ENCODE assay signal across 9 cellular contexts in the genomic region with DNA sequence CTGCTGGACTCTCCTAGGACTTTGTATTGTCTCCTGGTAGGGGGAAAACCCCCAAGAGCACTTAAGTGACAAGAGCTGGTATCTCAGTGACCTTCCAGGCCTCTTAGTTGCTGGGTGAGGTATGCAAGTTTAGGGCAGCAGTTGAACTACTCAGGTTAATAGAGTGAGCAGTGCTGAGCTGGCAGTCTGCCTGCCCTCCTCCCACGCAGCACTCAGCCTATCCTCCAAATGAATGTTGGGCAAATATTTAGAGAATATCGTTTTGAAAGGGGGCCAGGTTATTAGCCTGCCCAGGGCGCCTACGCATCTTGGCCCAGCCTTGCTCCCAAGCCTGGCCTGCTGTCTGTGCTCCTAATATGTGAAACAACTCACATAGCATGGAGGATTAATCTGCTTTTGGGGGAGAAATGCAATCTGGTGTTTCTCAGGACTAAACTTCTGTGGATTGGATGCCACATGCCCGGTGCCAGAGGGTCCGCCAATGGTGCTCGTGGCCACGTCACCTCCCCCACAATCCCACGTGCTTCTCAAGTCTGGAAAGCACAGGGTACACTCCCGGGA.
DNase-seq lines count a peak whose midpoint lies in the region; ATAC-seq and TF ChIP-seq lines count a peak whose summit lies in the region.
"Had no signal": no experiment of that assay in that cellular context is flagged by ENCODE, and none has a peak within 500 bp of the region (broad histone marks: within the 10 kb centered on the region; RNA-seq: fewer than 3 reads in every experiment).

No MANE protein-coding gene starts in this region.

- intact Hi-C loops in MCF 10A (cut with micrococcal nuclease) = no loop called here
- intact Hi-C loops in aorta (cut with DNase I) = loop anchor here in 1 of 2 donors (10.0 kb wide), 1 partner anchor 585 kb away; no protein-coding TSS in a partner anchor

- H3K27me3 ChIP-seq in SK-N-SH (ENCODE audit: insufficient read depth) (no peaks in the 10 kb centered on the region), aorta (ENCODE audit: control insufficient read depth in 1 of 2, insufficient read depth in 2 of 2, low read length in 1 of 2) (no peaks in the 10 kb centered on the region)

- H3F3A ChIP-seq in SK-N-SH (replicated peaks; ENCODE audit: insufficient read depth) = no peaks in the 10 kb centered on the region

- no peaks in the 10 kb centered on the region for H3K9me2 ChIP-seq in SK-N-SH

- ATAC-seq in SK-N-SH treated with all-trans-retinoic acid at 6 μM for 48 hours (no peak; the same call in 2 of the 3 replicates), aorta (ENCODE audit: low FRiP score) (peak; percentile 82), GM19328 (IDR thresholded peaks at IDR 0.05; ENCODE audit: unreplicated experiment) (no peak)
- ATAC-seq: activated T-cell treated with anti-CD3 and anti-CD28 coated beads, Interleukin-2, amount 50 U/mL, for 4 hours had no signal

- H3K27ac ChIP-seq in SK-N-SH (ENCODE audit: low read depth in 2 of 2, low read length in 1 of 2) (no peak overlapping the region), aorta (ENCODE audit: low read depth in 1 of 2, low read length in 2 of 2) (peak overlapping the region; percentile 39 to 77)

- DNase-seq in SK-N-SH (no peak), MCF 10A (ENCODE audit: unreplicated experiment) (peak; percentile 88), kidney tubule cell (ENCODE audit: low spot score) (peak; percentile 76), aorta (peak; percentile 84 to 93), glutamatergic neuron (no peak), activated gamma-delta T cell treated with Interleukin-2 at 50 U/mL for 16 hours (no peak)
- DNase-seq: activated T-cell treated with anti-CD3 and anti-CD28 coated beads, Interleukin-2, amount 50 U/mL, for 4 hours had no signal

- peaks cover 12% of the 10 kb centered on the region for H3K27me3 Mint-ChIP-seq in MCF 10A (ENCODE audit: insufficient read depth, unreplicated experiment)
- peaks cover 3% of the 10 kb centered on the region for H3K27me3 Mint-ChIP-seq in glutamatergic neuron (ENCODE audit: unreplicated experiment)

- H3K36me3 Mint-ChIP-seq in MCF 10A (ENCODE audit: insufficient read depth, unreplicated experiment) (no peaks in the 10 kb centered on the region), glutamatergic neuron (ENCODE audit: unreplicated experiment) (no peaks in the 10 kb centered on the region)

- H3K4me1 Mint-ChIP-seq in MCF 10A (ENCODE audit: insufficient read depth, unreplicated experiment) (peaks cover 18% of the 10 kb centered on the region), glutamatergic neuron (ENCODE audit: low read depth, unreplicated experiment) (peaks cover 3% of the 10 kb centered on the region)

- no peak overlapping the region for H3K4me2 ChIP-seq in SK-N-SH

- H3K9me3 ChIP-seq in SK-N-SH (no peaks in the 10 kb centered on the region), aorta (ENCODE audit: control insufficient read depth, low read length) (no peaks in the 10 kb centered on the region)

- H3K27ac Mint-ChIP-seq in MCF 10A (ENCODE audit: low read depth, unreplicated experiment) (peak overlapping the region; percentile 2), glutamatergic neuron (ENCODE audit: unreplicated experiment) (no peak overlapping the region)

- 50% methylated on average over 7 of the region's 10 CpGs for WGBS in SK-N-SH (ENCODE audit: low lambda C conversion rate)
- WGBS in aorta, 2 donors = 2 to 4% methylated on average over 10 of the region's 10 CpGs

- H3K4me1 ChIP-seq in SK-N-SH (ENCODE audit: control insufficient read depth in 1 of 2, insufficient read depth in 2 of 2, low read depth in 1 of 2, low read length in 1 of 2) (peaks cover 0 to 4% of the 10 kb centered on the region in 2 experiments; a peak in 1 of 4 replicates), aorta (ENCODE audit: control insufficient read depth in 1 of 2, insufficient read depth in 2 of 2, low read length in 2 of 2) (peaks cover 0 to 10% of the 10 kb centered on the region in 2 donors)

- no peak for TF ChIP-seq RAD21 in SK-N-SH (IDR thresholded peaks at IDR 0.05; ENCODE audit: low read length)

- no TSS peak for BruUV-seq in MCF 10A (replicated peaks; lab: Mats Ljungman, UMichigan)

- TF ChIP-seq CTCF in SK-N-SH (IDR thresholded peaks at IDR 0.05) (no peak), MCF 10A (IDR thresholded peaks at IDR 0.05; ENCODE audit: unreplicated experiment) (no peak), glutamatergic neuron (IDR thresholded peaks at IDR 0.05; ENCODE audit: partially characterized antibody, unreplicated experiment) (no peak)

- no peak overlapping the region for H3K4me3 Mint-ChIP-seq in MCF 10A (ENCODE audit: unreplicated experiment)
- H3K4me3 Mint-ChIP-seq in glutamatergic neuron (ENCODE audit: unreplicated experiment) = no peak overlapping the region
- H3K4me3 Mint-ChIP-seq: activated T-cell treated with anti-CD3 and anti-CD28 coated beads, Interleukin-2, amount 50 U/mL, for 4 hours had no signal

- no peaks in the 10 kb centered on the region for H3K79me2 ChIP-seq in SK-N-SH (ENCODE audit: insufficient read depth)

- H3K9ac ChIP-seq in SK-N-SH = no peak overlapping the region

- H3K36me3 ChIP-seq in SK-N-SH (replicated peaks in 1 of 2; ENCODE audit: control insufficient read depth in 1 of 2, insufficient read depth in 2 of 2, low read length in 1 of 2) (no peaks in the 10 kb centered on the region), aorta (ENCODE audit: control insufficient read depth in 1 of 2, insufficient read depth in 2 of 2, low read length in 1 of 2) (no peaks in the 10 kb centered on the region)

- no peak for TF ChIP-seq EP300 in SK-N-SH (IDR thresholded peaks at IDR 0.05; ENCODE audit: borderline replicate concordance in 1 of 2, low read depth in 1 of 2, low read length in 1 of 2)

- CTCF ChIA-PET in SK-N-SH (lab: Yijun Ruan, JAX) (no interaction called here), MCF 10A (lab: Yijun Ruan, JAX) (no interaction called here)

- no peaks in the 10 kb centered on the region for H4K20me1 ChIP-seq in SK-N-SH (ENCODE audit: insufficient read depth)

- POLR2A ChIA-PET in SK-N-SH (lab: Yijun Ruan, JAX) = no interaction called here
- POLR2A ChIA-PET in MCF 10A (lab: Yijun Ruan, JAX) = no interaction called here

- H3K9me3 Mint-ChIP-seq in MCF 10A (ENCODE audit: unreplicated experiment) = no peaks in the 10 kb centered on the region
- H3K9me3 Mint-ChIP-seq in glutamatergic neuron (ENCODE audit: unreplicated experiment) = no peaks in the 10 kb centered on the region
- H3K9me3 Mint-ChIP-seq: activated T-cell treated with anti-CD3 and anti-CD28 coated beads, Interleukin-2, amount 50 U/mL, for 4 hours had no signal

- H2AFZ ChIP-seq in SK-N-SH (ENCODE audit: low read depth) = no peak overlapping the region

- H3K4me3 ChIP-seq in SK-N-SH (ENCODE audit: low read depth in 2 of 2, low read length in 1 of 2) = no peak overlapping the region
- no peak overlapping the region for H3K4me3 ChIP-seq in aorta (ENCODE audit: low read length in 2 of 2)

TF ChIP-seq in SK-N-SH treated with all-trans-retinoic acid at 6 μM for 48 hours, 23 proteins besides CTCF, POLR2A, EP300 and RAD21:
- TF ChIP-seq ESRRG (CRISPR knock-in tag; IDR thresholded peaks at IDR 0.05) (no peak), SNAI2 (CRISPR knock-in tag; IDR thresholded peaks at IDR 0.05) (no peak), ZFP30 (CRISPR knock-in tag; IDR thresholded peaks at IDR 0.05) (no peak), ZNF8 (CRISPR knock-in tag; IDR thresholded peaks at IDR 0.05) (no peak), ISL1 (CRISPR knock-in tag; IDR thresholded peaks at IDR 0.05) (peak; percentile 83)

TF ChIP-seq in SK-N-SH, 30 proteins besides CTCF, POLR2A, EP300 and RAD21:
- TF ChIP-seq RXRA (IDR thresholded peaks at IDR 0.05; ENCODE audit: borderline replicate concordance, low read depth) = no peak
- no peak for TF ChIP-seq RFX5 (IDR thresholded peaks at IDR 0.05; ENCODE audit: low read length)

Comparison
In these comparisons a context has a peak if more than half of its experiments do, and no peak if none do; other contexts are left out.
1. DNase-seq: peak in MCF 10A (single experiment), kidney tubule cell (single experiment) and aorta (2 of 2); none in SK-N-SH (single experiment), glutamatergic neuron (single experiment) and activated gamma-delta T cell treated with Interleukin-2 at 50 U/mL for 16 hours (single experiment).
2. H3K27ac ChIP-seq: peak in aorta (2 of 2); none in SK-N-SH (0 of 2).